In the genomic region with DNA sequence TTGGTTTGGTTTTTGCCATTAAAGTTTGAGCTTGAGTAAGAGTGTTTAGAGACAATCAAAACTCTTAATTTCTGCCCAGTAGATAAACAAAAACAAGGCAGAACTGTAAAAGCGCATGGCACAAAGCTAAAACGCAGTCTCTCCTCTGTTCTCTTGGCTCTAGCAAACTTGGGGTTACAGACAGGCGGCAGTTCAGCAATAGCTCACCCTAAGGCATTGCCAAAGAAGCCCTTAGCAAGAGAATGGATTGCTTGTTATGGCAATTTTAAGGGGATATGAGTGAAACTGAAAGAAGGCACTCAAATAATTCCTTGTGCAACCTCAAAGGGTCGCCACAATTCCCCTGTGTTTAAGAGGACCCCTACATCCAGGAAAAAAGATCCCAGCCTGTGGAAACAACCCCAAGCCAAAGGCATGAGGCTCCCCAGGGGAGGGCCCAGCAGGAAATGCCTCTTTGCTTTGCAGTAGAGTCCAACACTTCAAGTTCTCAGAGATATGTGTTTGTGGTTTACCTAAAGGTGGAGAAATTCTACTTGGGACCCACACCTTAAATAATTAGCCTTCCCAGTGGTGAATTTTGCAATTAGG, we compare ENCODE assay signal across 22 cellular contexts.
"Had no signal": no experiment of that assay in that cellular context is flagged by ENCODE, and none has a peak within 500 bp of the region (broad histone marks: within the 10 kb centered on the region; RNA-seq: fewer than 3 reads in every experiment).

No MANE protein-coding gene starts in this region.

- H3K36me3 Mint-ChIP-seq: activated naive CD8-positive, alpha-beta T cell; brain had no signal

- H3K4me1 Mint-ChIP-seq: activated CD4-positive, alpha-beta memory T cell treated with anti-CD3 and anti-CD28 coated beads, Interleukin-2, amount 10 ng/mL, durations not matched to agents 7 days and 5 days; activated CD4-positive, alpha-beta T cell treated with anti-CD3 and anti-CD28 coated beads for 36 hours had no signal

- H3K27ac ChIP-seq: VCaP had no signal

- DNase-seq: activated CD4-positive, alpha-beta memory T cell treated with anti-CD3 and anti-CD28 coated beads, Interleukin-2, amount 10 ng/mL, durations not matched to agents 7 days and 5 days; activated CD4-positive, alpha-beta T cell treated with anti-CD3 and anti-CD28 coated beads for 36 hours; activated CD4-positive, alpha-beta T cell treated with anti-CD3 and anti-CD28 coated beads, Interleukin-2, amount 50 U/mL, for 1 hour; activated effector memory CD4-positive, alpha-beta T cell treated with Interleukin-2 at 50 U/mL for 16 hours; activated naive CD4-positive, alpha-beta T cell treated with anti-CD3 and anti-CD28 coated beads for 36 hours; activated T-cell treated with anti-CD3 and anti-CD28 coated beads for 4 hours; amygdala; Kasumi-1; KBM-7; NCI-H1105 treated with DMSO at 0.1 percent for 48 hours; NCI-H1436 treated with DMSO at 0.1 percent for 48 hours; NCI-H187; NCI-H2081; NCI-H526 treated with DMSO at 0.1 percent for 48 hours; OCI-M1; RPMI8226; T-helper 1 cell had no signal

- H3K27me3 Mint-ChIP-seq: activated CD4-positive, alpha-beta memory T cell treated with anti-CD3 and anti-CD28 coated beads, Interleukin-2, amount 10 ng/mL, durations not matched to agents 7 days and 5 days; activated CD4-positive, alpha-beta T cell treated with anti-CD3 and anti-CD28 coated beads for 36 hours; activated naive CD8-positive, alpha-beta T cell; brain had no signal

- H3K27ac Mint-ChIP-seq: activated CD4-positive, alpha-beta memory T cell treated with anti-CD3 and anti-CD28 coated beads, Interleukin-2, amount 10 ng/mL, durations not matched to agents 7 days and 5 days; activated CD4-positive, alpha-beta T cell treated with anti-CD3 and anti-CD28 coated beads for 36 hours; activated naive CD4-positive, alpha-beta T cell treated with anti-CD3 and anti-CD28 coated beads for 36 hours; activated naive CD8-positive, alpha-beta T cell; activated T-helper 1 cell treated with anti-CD3 and anti-CD28 coated beads, Interleukin-12 subunit alpha, Interleukin-12 subunit beta, Interleukin-2, Interleukin-4 antibody, amounts not matched to agents 30 ng/mL and 10 ng/mL and 1 ng/mL, durations not matched to agents 14 hours and 24 hours and 36 hours had no signal

- H3K4me3 Mint-ChIP-seq: activated CD4-positive, alpha-beta memory T cell treated with anti-CD3 and anti-CD28 coated beads, Interleukin-2, amount 10 ng/mL, durations not matched to agents 7 days and 5 days; activated CD4-positive, alpha-beta T cell treated with anti-CD3 and anti-CD28 coated beads for 36 hours; activated naive CD4-positive, alpha-beta T cell treated with anti-CD3 and anti-CD28 coated beads for 36 hours; activated naive CD8-positive, alpha-beta T cell; activated T-helper 1 cell treated with anti-CD3 and anti-CD28 coated beads, Interleukin-12 subunit alpha, Interleukin-12 subunit beta, Interleukin-2, Interleukin-4 antibody, amounts not matched to agents 30 ng/mL and 10 ng/mL and 1 ng/mL, durations not matched to agents 14 hours and 24 hours and 36 hours; brain had no signal

- H3K9me3 Mint-ChIP-seq: activated T-helper 1 cell treated with anti-CD3 and anti-CD28 coated beads, Interleukin-12 subunit alpha, Interleukin-12 subunit beta, Interleukin-2, Interleukin-4 antibody, amounts not matched to agents 30 ng/mL and 10 ng/mL and 1 ng/mL, durations not matched to agents 14 hours and 24 hours and 36 hours had no signal

- H3K4me3 ChIP-seq: SK-N-MC had no signal
